In genomic region chr3:61940241-61940640, GRCh38 we compare ENCODE assay signal across 28 cellular contexts.
"Had no signal": no experiment of that assay in that cellular context is flagged by ENCODE, and none has a peak within 500 bp of the region (broad histone marks: within the 10 kb centered on the region; RNA-seq: fewer than 3 reads in every experiment).

No MANE protein-coding gene starts in this region.

- DNase-seq: cerebellar nuclear complex; effector memory CD8-positive, alpha-beta T cell; foreskin keratinocyte; head of caudate nucleus; hippocampal formation; left cardiac atrium; left ventricle myocardium superior; mesenchymal stem cell; midbrain; naive B cell; ovary; retina; right lobe of liver; stimulated activated CD4-positive, alpha-beta T cell treated with anti-CD3 and anti-CD28 coated beads, Interleukin-4, amount 100 ng/mL, for 1 hour; stimulated activated CD8-positive, alpha-beta memory T cell treated with anti-CD3 and anti-CD28 coated beads, Interleukin-4, amount 100 ng/mL, for 48 hours; stimulated activated naive CD8-positive, alpha-beta T cell treated with anti-CD3 and anti-CD28 coated beads, Interleukin-15, Interleukin-2, amounts not matched to agents 100 U/mL and 50 U/mL, for 24 hours; tibial artery; upper lobe of right lung had no signal

- H3K27me3 ChIP-seq: ovary, right lobe of liver, suprapubic skin, tibial artery, upper lobe of right lung, vagina had no signal

- H3K9me3 Mint-ChIP-seq: dendritic cell treated with granulocyte-macrophage colony-stimulating factor and Interleukin-4, amounts not matched to agents 40 ng/mL and 50 ng/mL, for 4 days; stimulated activated effector memory CD8-positive, alpha-beta T cell treated with anti-CD3 and anti-CD28 coated beads, Interleukin-12 subunit alpha, Interleukin-12 subunit beta, amount 100 ng/mL, for 72 hours had no signal

- H3K27me3 Mint-ChIP-seq: dendritic cell treated with granulocyte-macrophage colony-stimulating factor and Interleukin-4, amounts not matched to agents 40 ng/mL and 50 ng/mL, for 4 days; effector memory CD8-positive, alpha-beta T cell; naive B cell had no signal

- H3K9me3 ChIP-seq: ovary, right lobe of liver, suprapubic skin, tibial artery, upper lobe of right lung, vagina had no signal

- H3K27ac Mint-ChIP-seq: dendritic cell treated with granulocyte-macrophage colony-stimulating factor and Interleukin-4, amounts not matched to agents 40 ng/mL and 50 ng/mL, for 4 days; effector memory CD8-positive, alpha-beta T cell; naive B cell; progenitor cell of endocrine pancreas; stimulated activated effector memory CD8-positive, alpha-beta T cell treated with anti-CD3 and anti-CD28 coated beads, Interleukin-12 subunit alpha, Interleukin-12 subunit beta, amount 100 ng/mL, for 72 hours had no signal

- H3K4me3 ChIP-seq: lung, ovary, right lobe of liver, suprapubic skin, tibial artery, upper lobe of right lung, vagina had no signal

- H3K36me3 ChIP-seq: ovary, right lobe of liver, suprapubic skin, tibial artery, upper lobe of right lung, vagina had no signal

- H3K36me3 Mint-ChIP-seq: stimulated activated effector memory CD8-positive, alpha-beta T cell treated with anti-CD3 and anti-CD28 coated beads, Interleukin-12 subunit alpha, Interleukin-12 subunit beta, amount 100 ng/mL, for 72 hours had no signal

- H3K27ac ChIP-seq: epithelial cell of prostate, foreskin keratinocyte, ovary, right lobe of liver, suprapubic skin, tibial artery, upper lobe of right lung, vagina had no signal

- ATAC-seq: effector memory CD8-positive, alpha-beta T cell; foreskin keratinocyte; left cardiac atrium; left ventricle myocardium superior; right lobe of liver; stimulated activated effector memory CD8-positive, alpha-beta T cell treated with anti-CD3 and anti-CD28 coated beads, Interleukin-12 subunit alpha, Interleukin-12 subunit beta, amount 100 ng/mL, for 72 hours; stimulated activated naive CD8-positive, alpha-beta T cell treated with anti-CD3 and anti-CD28 coated beads, Interleukin-15, Interleukin-2, amounts not matched to agents 100 U/mL and 50 U/mL, for 24 hours; upper lobe of right lung had no signal

- H3K4me3 Mint-ChIP-seq: dendritic cell treated with granulocyte-macrophage colony-stimulating factor and Interleukin-4, amounts not matched to agents 40 ng/mL and 50 ng/mL, for 4 days; effector memory CD8-positive, alpha-beta T cell; naive B cell; neural crest cell; stimulated activated effector memory CD8-positive, alpha-beta T cell treated with anti-CD3 and anti-CD28 coated beads, Interleukin-12 subunit alpha, Interleukin-12 subunit beta, amount 100 ng/mL, for 72 hours had no signal

- FAIRE-seq: colon, islet of Langerhans had no signal

- H3K4me1 Mint-ChIP-seq: naive B cell; neural crest cell; stimulated activated effector memory CD8-positive, alpha-beta T cell treated with anti-CD3 and anti-CD28 coated beads, Interleukin-12 subunit alpha, Interleukin-12 subunit beta, amount 100 ng/mL, for 72 hours had no signal

- H3K4me1 ChIP-seq: foreskin keratinocyte, right lobe of liver, upper lobe of right lung had no signal
